In genomic region chr15:65034719-65035118, GRCh38 we compare ENCODE assay signal across 30 cellular contexts. TPM values are rescaled to one million over a fixed set of nuclear protein-coding genes. Genes with fewer than 3 reads are reported as not detected.
A peak's percentile ranks its signal among the peaks of the same experiment; 100 is the strongest.
DNase-seq lines count a peak whose midpoint lies in the region; ATAC-seq, FAIRE-seq and TF ChIP-seq lines count a peak whose summit lies in the region.
"Had no signal": no experiment of that assay in that cellular context is flagged by ENCODE, and none has a peak within 500 bp of the region (broad histone marks: within the 10 kb centered on the region; RNA-seq: fewer than 3 reads in every experiment).

No MANE protein-coding gene starts in this region.

- H2BK120ac ChIP-seq in neuronal stem cell (ENCODE audit: low read depth, low read length) = no peak overlapping the region

- H3K4me3 ChIP-seq in neuronal stem cell (ENCODE audit: low read length in 2 of 2) (no peak overlapping the region), endodermal cell (ENCODE audit: low read length) (no peak overlapping the region)
- H3K4me3 ChIP-seq: BLaER1 had no signal

- H2BK5ac ChIP-seq in neuronal stem cell (ENCODE audit: low read length) = no peak overlapping the region

- H4K8ac ChIP-seq in neuronal stem cell (ENCODE audit: low read depth, low read length) = no peak overlapping the region

- H3K4me2 ChIP-seq in neuronal stem cell (ENCODE audit: insufficient read depth, low read length, poor library complexity, severe bottlenecking) = no peak overlapping the region
- H3K4me2 ChIP-seq: BLaER1 had no signal

- no peak overlapping the region for H3K23ac ChIP-seq in neuronal stem cell (ENCODE audit: low read depth, low read length, poor library complexity)

- H3K4me3 Mint-ChIP-seq in endodermal cell = no peak overlapping the region
- H3K4me3 Mint-ChIP-seq: CD14-positive monocyte; CD4-positive, alpha-beta memory T cell; CD4-positive, CD25-positive, alpha-beta regulatory T cell; CD8-positive, alpha-beta memory T cell had no signal

- peak; percentile 49 for DNase-seq in RCC 7860 (ENCODE audit: low spot score)
- DNase-seq in kidney tubule cell (ENCODE audit: low spot score) = peak; percentile 49
- no peak for DNase-seq in neuronal stem cell (ENCODE audit: low spot score)
- DNase-seq in activated CD4-positive, alpha-beta T cell treated with anti-CD3 and anti-CD28 coated beads, Interleukin-2, amount 50 U/mL, for 1 hour = no peak
- no peak for DNase-seq in endodermal cell
- DNase-seq: 8988T; ACHN; BE2C; C1 segment of cervical spinal cord; CD4-positive, alpha-beta memory T cell; CD4-positive, CD25-positive, alpha-beta regulatory T cell; CD8-positive, alpha-beta memory T cell; COR-L47; DMS 273 treated with DMSO at 0.1 percent for 48 hours; DMS153; DMS53; DMS79; DND-41; EL; GDM1 had no signal

- peaks cover 0 to 3% (median 3%) of the 10 kb centered on the region in 3 experiments for H3K27me3 ChIP-seq in neuronal stem cell (ENCODE audit: control insufficient read depth in 3 of 3, insufficient read depth in 3 of 3, low read depth in 1 of 3, low read length in 3 of 3)
- no peaks in the 10 kb centered on the region for H3K27me3 ChIP-seq in endodermal cell (ENCODE audit: control insufficient read depth, insufficient read depth, low read length, poor library complexity, severe bottlenecking)
- H3K27me3 ChIP-seq: BE2C, BLaER1 had no signal

- peak overlapping the region; percentile 61 for H2AK5ac ChIP-seq in neuronal stem cell (ENCODE audit: low read depth, low read length)

- no peak overlapping the region for H2AFZ ChIP-seq in neuronal stem cell (ENCODE audit: low read length)

- H3K9me3 Mint-ChIP-seq in endodermal cell = no peaks in the 10 kb centered on the region
- H3K9me3 Mint-ChIP-seq: CD14-positive monocyte; CD4-positive, alpha-beta memory T cell; CD4-positive, CD25-positive, alpha-beta regulatory T cell; CD8-positive, alpha-beta memory T cell had no signal

- H3K9ac ChIP-seq in neuronal stem cell (ENCODE audit: low read depth, low read length, poor library complexity) = no peak overlapping the region
- H3K9ac ChIP-seq in endodermal cell (ENCODE audit: extremely low read depth, low read length, poor library complexity, severe bottlenecking) = no peak overlapping the region
- H3K9ac ChIP-seq: BLaER1 had no signal

- FAIRE-seq in RCC 7860 (lab: Jason Lieb, UNC) = no peak
- FAIRE-seq: A204.1, GM12892, GM18507 had no signal

- no peak for ATAC-seq in HG02610 (IDR thresholded peaks at IDR 0.05; ENCODE audit: unreplicated experiment)

- no peak overlapping the region for H4K91ac ChIP-seq in neuronal stem cell (ENCODE audit: low read depth, low read length, poor library complexity)

- no peak overlapping the region for H2BK12ac ChIP-seq in neuronal stem cell (ENCODE audit: low read length)

- no peak overlapping the region for H3K18ac ChIP-seq in neuronal stem cell (ENCODE audit: low read length)

- H2BK15ac ChIP-seq in neuronal stem cell (ENCODE audit: low read length) = no peak overlapping the region

- no peak for TF ChIP-seq CTCF in endodermal cell (conservative IDR thresholded peaks at IDR 0.05)

- WGBS in neuronal stem cell (ENCODE audit: extremely low coverage in 2 of 2, insufficient read length in 2 of 2, insufficient replicate concordance in 1 of 2), 2 donors = no CpG with 5 or more reads among the region's 11 CpGs
- 96 to 99% methylated on average over 11 of the region's 11 CpGs for WGBS in endodermal cell (ENCODE audit: insufficient coverage in 1 of 2, insufficient read length in 1 of 2), 2 experiments

- H3K27ac Mint-ChIP-seq in endodermal cell = no peak overlapping the region
- H3K27ac Mint-ChIP-seq: CD14-positive monocyte; CD4-positive, alpha-beta memory T cell; CD8-positive, alpha-beta memory T cell had no signal

- no peak overlapping the region for H3K27ac ChIP-seq in neuronal stem cell (replicated peaks; ENCODE audit: low read length)
- H3K27ac ChIP-seq in endodermal cell (ENCODE audit: low read depth, low read length) = no peak overlapping the region
- H3K27ac ChIP-seq: BLaER1 had no signal

- H3K4me1 ChIP-seq in neuronal stem cell (ENCODE audit: control insufficient read depth in 2 of 2, insufficient read depth in 1 of 2, low read depth in 1 of 2, low read length in 2 of 2) (peaks cover 0 to 11% of the 10 kb centered on the region in 2 donors), endodermal cell (ENCODE audit: control insufficient read depth, insufficient read depth, low read length) (no peaks in the 10 kb centered on the region)

- H3K9me3 ChIP-seq in neuronal stem cell (replicated peaks in 1 of 2; ENCODE audit: control insufficient read depth in 2 of 2, insufficient read depth in 1 of 2, low read depth in 1 of 2, low read length in 2 of 2) (no peaks in the 10 kb centered on the region), endodermal cell (ENCODE audit: control insufficient read depth, low read length) (no peaks in the 10 kb centered on the region)
- H3K9me3 ChIP-seq: BE2C, BLaER1 had no signal

- H3K36me3 ChIP-seq in neuronal stem cell (replicated peaks in 1 of 2; ENCODE audit: control insufficient read depth in 2 of 2, insufficient read depth in 2 of 2, low read length in 2 of 2) (no peaks in the 10 kb centered on the region), endodermal cell (ENCODE audit: control insufficient read depth, insufficient read depth, low read length) (no peaks in the 10 kb centered on the region)
- H3K36me3 ChIP-seq: BE2C, BLaER1 had no signal

- H3K27me3 Mint-ChIP-seq in endodermal cell (ENCODE audit: insufficient read depth) = peaks cover 5% of the 10 kb centered on the region

- no peaks in the 10 kb centered on the region for H3K79me1 ChIP-seq in neuronal stem cell (ENCODE audit: low read depth, low read length)

- no peak overlapping the region for H3K14ac ChIP-seq in neuronal stem cell (ENCODE audit: low read length)

- no peak overlapping the region for H3K4ac ChIP-seq in neuronal stem cell (ENCODE audit: low read length)

- H3K4me1 Mint-ChIP-seq in endodermal cell = peaks cover 8% of the 10 kb centered on the region

- no peaks in the 10 kb centered on the region for H3K36me3 Mint-ChIP-seq in endodermal cell (ENCODE audit: low read depth)
- H3K36me3 Mint-ChIP-seq: CD14-positive monocyte; CD4-positive, alpha-beta memory T cell; CD4-positive, CD25-positive, alpha-beta regulatory T cell; CD8-positive, alpha-beta memory T cell had no signal

RNA-seq across cellular contexts. Expression of gene MTFMT, which starts 5.3 kb away (rescaled TPM):
- polyA plus RNA-seq in neuronal stem cell (2013, experiment 1 of 2) = 14.3 TPM
- polyA plus RNA-seq in neuronal stem cell (2013, experiment 2 of 2) = 14.6 TPM
- 10 to 100 TPM; 17.8 to 23.2 TPM for total RNA-seq in endodermal cell
- 9.9 TPM for polyA plus RNA-seq in endodermal cell (2013, experiment 1 of 2)
- 9.7 TPM for polyA plus RNA-seq in endodermal cell (2013, experiment 2 of 2)

RNA-seq across cellular contexts. Expression of gene SLC51B, which starts 10.5 kb away (rescaled TPM):
- polyA plus RNA-seq in neuronal stem cell (2013, experiment 1 of 2) = not detected
- not detected for polyA plus RNA-seq in neuronal stem cell (2013, experiment 2 of 2)
- total RNA-seq in endodermal cell = not detected
- polyA plus RNA-seq in endodermal cell (2013, experiment 1 of 2) = not detected
- not detected for polyA plus RNA-seq in endodermal cell (2013, experiment 2 of 2)
- total RNA-seq: A673; CD4-positive, alpha-beta memory T cell; CD4-positive, CD25-positive, alpha-beta regulatory T cell; CD8-positive, alpha-beta memory T cell; Daoy; G401 had no signal
- polyA plus RNA-seq: CD14-positive monocyte; CD4-positive, alpha-beta memory T cell; CD4-positive, CD25-positive, alpha-beta regulatory T cell; CD8-positive, alpha-beta memory T cell had no signal

RNA-seq across cellular contexts. Expression of gene RASL12, which starts 33.1 kb away (rescaled TPM):
- 4.1 TPM for polyA plus RNA-seq in neuronal stem cell (2013, experiment 1 of 2)
- 4.2 TPM for polyA plus RNA-seq in neuronal stem cell (2013, experiment 2 of 2)
- 10 to 100 TPM; 27.2 TPM for total RNA-seq in endodermal cell
- 11.5 TPM for polyA plus RNA-seq in endodermal cell (2013, experiment 1 of 2)
- 11.1 TPM for polyA plus RNA-seq in endodermal cell (2013, experiment 2 of 2)
- total RNA-seq: CD4-positive, alpha-beta memory T cell; CD4-positive, CD25-positive, alpha-beta regulatory T cell; CD8-positive, alpha-beta memory T cell; G401 had no signal
- polyA plus RNA-seq: CD14-positive monocyte; CD4-positive, alpha-beta memory T cell; CD4-positive, CD25-positive, alpha-beta regulatory T cell; CD8-positive, alpha-beta memory T cell had no signal

RNA-seq across cellular contexts. Expression of gene KBTBD13, which starts 41.8 kb away (rescaled TPM):
- polyA plus RNA-seq in neuronal stem cell (2013, experiment 1 of 2) = 0.01 TPM
- not detected for polyA plus RNA-seq in neuronal stem cell (2013, experiment 2 of 2)
- total RNA-seq in endodermal cell = not detected
- polyA plus RNA-seq in endodermal cell (2013, experiment 1 of 2) = not detected
- not detected for polyA plus RNA-seq in endodermal cell (2013, experiment 2 of 2)
- total RNA-seq: A673; CD4-positive, alpha-beta memory T cell; CD4-positive, CD25-positive, alpha-beta regulatory T cell; CD8-positive, alpha-beta memory T cell; Daoy; G401 had no signal
- polyA plus RNA-seq: AG04450; CD14-positive monocyte; CD4-positive, alpha-beta memory T cell; CD4-positive, CD25-positive, alpha-beta regulatory T cell; CD8-positive, alpha-beta memory T cell had no signal

RNA-seq across cellular contexts. Expression of gene SPG21, which starts 45.0 kb away (rescaled TPM):
- polyA plus RNA-seq in neuronal stem cell (2013, experiment 1 of 2) = 73.0 TPM
- 75.2 TPM for polyA plus RNA-seq in neuronal stem cell (2013, experiment 2 of 2)
- total RNA-seq in endodermal cell = 10 to 100 TPM; 77.0 to 96.1 TPM
- polyA plus RNA-seq in endodermal cell (2013, experiment 1 of 2) = 88.1 TPM
- polyA plus RNA-seq in endodermal cell (2013, experiment 2 of 2) = 84.5 TPM

Comparison
In these comparisons a context has a peak if more than half of its experiments do, and no peak if none do; other contexts are left out.
1. DNase-seq: peak in RCC 7860 (single experiment) and kidney tubule cell (single experiment); none in neuronal stem cell (single experiment), activated CD4-positive, alpha-beta T cell treated with anti-CD3 and anti-CD28 coated beads, Interleukin-2, amount 50 U/mL, for 1 hour (single experiment) and endodermal cell (single experiment).